In the genomic region with DNA sequence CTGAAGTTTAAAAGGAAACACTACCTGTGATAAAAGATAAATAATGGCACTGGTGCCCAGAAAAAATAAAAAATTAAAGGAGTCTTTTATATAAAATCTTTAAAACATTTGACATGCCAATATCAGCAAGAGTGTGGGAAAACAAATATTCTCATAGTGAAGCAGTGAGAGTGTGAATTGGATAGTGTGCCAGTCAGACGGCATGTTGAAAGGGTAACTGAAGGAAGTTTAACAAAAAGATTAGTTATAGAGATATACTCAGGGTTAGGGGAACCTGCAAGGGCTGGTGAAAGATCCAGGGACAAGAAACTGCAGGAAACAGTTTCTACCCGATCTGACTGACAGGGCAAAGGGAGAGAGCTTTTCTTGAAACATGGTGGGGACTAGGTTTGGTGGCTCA, we compare ENCODE assay signal across 1 cellular context.
TF ChIP-seq lines count a peak whose summit lies in the region.

No MANE protein-coding gene starts in this region.

TF ChIP-seq in SK-N-SH, 30 proteins besides CTCF, POLR2A, EP300 and RAD21:
- TF ChIP-seq RCOR1 (IDR thresholded peaks at IDR 0.05; ENCODE audit: low read length) = no peak
- TF ChIP-seq MXI1 (IDR thresholded peaks at IDR 0.05; ENCODE audit: low read depth, low read length) = no peak
- TF ChIP-seq USF2 (IDR thresholded peaks at IDR 0.05; ENCODE audit: borderline replicate concordance, low read depth, low read length) = no peak
- TF ChIP-seq GATA2 (CRISPR knock-in tag; IDR thresholded peaks at IDR 0.05) = no peak
- TF ChIP-seq ZBTB33 (IDR thresholded peaks at IDR 0.05; ENCODE audit: borderline replicate concordance, low read depth) = no peak
- no peak for TF ChIP-seq TCF12 (IDR thresholded peaks at IDR 0.05)
- TF ChIP-seq RFX5 (IDR thresholded peaks at IDR 0.05; ENCODE audit: low read length) = no peak
- no peak for TF ChIP-seq JUND (IDR thresholded peaks at IDR 0.05)
- TF ChIP-seq YY1 (IDR thresholded peaks at IDR 0.05; ENCODE audit: low read depth) = no peak
- no peak for TF ChIP-seq NRF1 (IDR thresholded peaks at IDR 0.05; ENCODE audit: low read depth, low read length)
- TF ChIP-seq FOSL2 (IDR thresholded peaks at IDR 0.05; ENCODE audit: borderline replicate concordance, low read depth) = no peak
- no peak for TF ChIP-seq CHD2 (IDR thresholded peaks at IDR 0.05; ENCODE audit: low read length, partially characterized antibody)
- TF ChIP-seq USF1 (IDR thresholded peaks at IDR 0.05; ENCODE audit: borderline replicate concordance, low read depth) = no peak
- no peak for TF ChIP-seq IRF3 (IDR thresholded peaks at IDR 0.05; ENCODE audit: low read depth, low read length)
- no peak for TF ChIP-seq EZH2phosphoT487 (IDR thresholded peaks at IDR 0.05; ENCODE audit: borderline replicate concordance, low read depth)
- TF ChIP-seq FOXJ3 (CRISPR knock-in tag; IDR thresholded peaks at IDR 0.05) = no peak
- TF ChIP-seq MEF2A (IDR thresholded peaks at IDR 0.05; ENCODE audit: borderline replicate concordance, low read depth) = no peak
- TF ChIP-seq SIN3A (IDR thresholded peaks at IDR 0.05; ENCODE audit: borderline replicate concordance, low read depth, low read length) = no peak
- TF ChIP-seq RXRA (IDR thresholded peaks at IDR 0.05; ENCODE audit: borderline replicate concordance, low read depth) = no peak
